Comparison of ENCODE assay signal across 16 cellular contexts in genomic region chr16:50756466-50756865, GRCh38. TPM values are rescaled to one million over a fixed set of nuclear protein-coding genes. Genes with fewer than 3 reads are reported as not detected.
A peak's percentile ranks its signal among the peaks of the same experiment; 100 is the strongest.
DNase-seq lines count a peak whose midpoint lies in the region; FAIRE-seq and TF ChIP-seq lines count a peak whose summit lies in the region.
"Had no signal": no experiment of that assay in that cellular context is flagged by ENCODE, and none has a peak within 500 bp of the region (broad histone marks: within the 10 kb centered on the region; RNA-seq: fewer than 3 reads in every experiment).

No MANE protein-coding gene starts in this region.

- H3K4me3 ChIP-seq in epithelial cell of esophagus (ENCODE audit: low read length) (no peak overlapping the region), retinal pigment epithelial cell (ENCODE audit: low read length) (no peak overlapping the region), lower leg skin (ENCODE audit: low read depth, poor library complexity, severe bottlenecking) (no peak overlapping the region)
- H3K4me3 ChIP-seq: PC-9 had no signal

- intact Hi-C loops in lower leg skin (cut with DNase I; ENCODE audit: low total_unique reads) = no loop called here

- no peak for DNase-seq in activated T-cell treated with anti-CD3 and anti-CD28 coated beads, Interleukin-2, amount 50 U/mL, for 24 hours
- DNase-seq in activated T-cell treated with anti-CD3 and anti-CD28 coated beads for 4 hours = no peak
- no peak for DNase-seq in GM18507 (ENCODE audit: extremely low spot score, insufficient read length, low read depth)
- peak; percentile 39 for DNase-seq in epithelial cell of esophagus (ENCODE audit: low read depth)
- DNase-seq in retinal pigment epithelial cell (ENCODE audit: low read depth) = peak; percentile 30
- no peak for DNase-seq in GDM1 (lab: John Stamatoyannopoulos, UW)
- no peak for DNase-seq in lower leg skin (ENCODE audit: low spot score in 2 of 2)
- DNase-seq: DND-41, HCEC 1CT, KG1, NCI-H1048, NCI-H146, NCI-H69, PC-9 had no signal

- no peak overlapping the region for H3K4me3 Mint-ChIP-seq in activated T-cell treated with anti-CD3 and anti-CD28 coated beads, Interleukin-2, amount 50 U/mL, for 24 hours
- H3K4me3 Mint-ChIP-seq: CD14-positive monocyte had no signal

- peaks cover 76% of the 10 kb centered on the region for H3K4me1 Mint-ChIP-seq in activated T-cell treated with anti-CD3 and anti-CD28 coated beads, Interleukin-2, amount 50 U/mL, for 24 hours (ENCODE audit: low read depth)

- TF ChIP-seq POLR2A in lower leg skin (IDR thresholded peaks at IDR 0.05) = no peak

- peak overlapping the region; percentile 52 for H3K27ac Mint-ChIP-seq in activated T-cell treated with anti-CD3 and anti-CD28 coated beads, Interleukin-2, amount 50 U/mL, for 24 hours
- H3K27ac Mint-ChIP-seq: CD14-positive monocyte had no signal

- peaks cover 88% of the 10 kb centered on the region for H3K36me3 Mint-ChIP-seq in activated T-cell treated with anti-CD3 and anti-CD28 coated beads, Interleukin-2, amount 50 U/mL, for 24 hours (ENCODE audit: low read depth)

- H3K27me3 Mint-ChIP-seq in activated T-cell treated with anti-CD3 and anti-CD28 coated beads, Interleukin-2, amount 50 U/mL, for 24 hours = no peaks in the 10 kb centered on the region

- 65 to 74% methylated on average over 3 of the region's 3 CpGs for WGBS in lower leg skin, 2 donors

- TF ChIP-seq CTCF in epithelial cell of esophagus (IDR thresholded peaks at IDR 0.05; ENCODE audit: insufficient read depth, low read depth, low read length, missing control alignments) = no peak
- TF ChIP-seq CTCF in retinal pigment epithelial cell (conservative IDR thresholded peaks at IDR 0.05; ENCODE audit: low read depth, low read length) = no peak
- TF ChIP-seq CTCF in lower leg skin (IDR thresholded peaks at IDR 0.05) = no peak

- H3K9me3 Mint-ChIP-seq in activated T-cell treated with anti-CD3 and anti-CD28 coated beads, Interleukin-2, amount 50 U/mL, for 24 hours = no peaks in the 10 kb centered on the region

- FAIRE-seq in GM18507 (lab: Jason Lieb, UNC) = peak; percentile 33
- FAIRE-seq: D721Med had no signal

RNA-seq across cellular contexts. Expression of gene CYLD, which starts 14.6 kb away (rescaled TPM):
- 10 to 100 TPM; 35.8 to 50.3 (median 41.8) TPM for total RNA-seq in lower leg skin

Comparison
In these comparisons a context has a peak if more than half of its experiments do, and no peak if none do; other contexts are left out.
1. DNase-seq: peak in epithelial cell of esophagus (single experiment) and retinal pigment epithelial cell (single experiment); none in activated T-cell treated with anti-CD3 and anti-CD28 coated beads, Interleukin-2, amount 50 U/mL, for 24 hours (single experiment), activated T-cell treated with anti-CD3 and anti-CD28 coated beads for 4 hours (single experiment), GM18507 (single experiment), GDM1 (single experiment) and lower leg skin (0 of 2).